1 cellular context compared by ENCODE assay signal in genomic region chr22:40791241-40791640, GRCh38.
TF ChIP-seq lines count a peak whose summit lies in the region.

No MANE protein-coding gene starts in this region.

TF ChIP-seq in SK-N-SH treated with all-trans-retinoic acid at 6 μM for 48 hours, 23 proteins besides CTCF, POLR2A, EP300 and RAD21 (continued from another document):
- TF ChIP-seq CREB5 (CRISPR knock-in tag; IDR thresholded peaks at IDR 0.05; ENCODE audit: low read depth): no peak
TF ChIP-seq in SK-N-SH treated with all-trans-retinoic acid at 6 μM for 48 hours: peak in this region for 1.
